In genomic region chr2:109172556-109173105, GRCh38 we compare ENCODE assay signal across 12 cellular contexts. TPM values are rescaled to one million over a fixed set of nuclear protein-coding genes. Genes with fewer than 3 reads are reported as not detected.
DNase-seq lines count a peak whose midpoint lies in the region; ATAC-seq and TF ChIP-seq lines count a peak whose summit lies in the region.
"Had no signal": no experiment of that assay in that cellular context is flagged by ENCODE, and none has a peak within 500 bp of the region (broad histone marks: within the 10 kb centered on the region; RNA-seq: fewer than 3 reads in every experiment).

No MANE protein-coding gene starts in this region.

- no peaks in the 10 kb centered on the region for H3K9me3 ChIP-seq in SJSA1 (replicated peaks)
- H3K9me3 ChIP-seq in fibroblast of lung (ENCODE audit: control insufficient read depth, insufficient read depth, low read depth, low read length), result no peaks in the 10 kb centered on the region
- no peaks in the 10 kb centered on the region for H3K9me3 ChIP-seq in prostate gland
- H3K9me3 ChIP-seq: MG63 had no signal

- no peak for ATAC-seq in HG03039 (IDR thresholded peaks at IDR 0.05; ENCODE audit: unreplicated experiment)
- ATAC-seq in HG03520 (IDR thresholded peaks at IDR 0.05; ENCODE audit: unreplicated experiment), result no peak
- ATAC-seq: T-helper 17 cell had no signal

- intact Hi-C loops in prostate gland (cut with DNase I), result loop anchor here (5.0 kb wide), 3 partner anchors 40 to 150 kb away; no protein-coding TSS in a partner anchor

- H3K36me3 ChIP-seq in ACC112 (ENCODE audit: insufficient read depth, low read length) (no peaks in the 10 kb centered on the region), SJSA1 (no peaks in the 10 kb centered on the region), fibroblast of lung (ENCODE audit: control insufficient read depth, insufficient read depth, low read length) (no peaks in the 10 kb centered on the region), prostate gland (no peaks in the 10 kb centered on the region)
- H3K36me3 ChIP-seq: MG63 had no signal

- DNase-seq in SJSA1 (ENCODE audit: low read depth in 1 of 2, low spot score in 2 of 2) (no peak), fibroblast of lung (ENCODE audit: low read depth in 2 of 2) (peak; percentile 36 to 47), prostate gland (ENCODE audit: low spot score) (no peak), activated gamma-delta T cell (lab: John Stamatoyannopoulos, UW) (no peak), glomerular visceral epithelial cell (ENCODE audit: extremely low spot score) (no peak)
- DNase-seq: NCI-H2171 treated with DMSO at 0.1 percent for 48 hours; stimulated activated CD4-positive, alpha-beta T cell treated with anti-CD3 and anti-CD28 coated beads, Interleukin-12 subunit alpha, Interleukin-12 subunit beta, amount 100 ng/mL, for 4 hours; T-helper 17 cell had no signal

- WGBS in prostate gland, result 74% methylated on average over 7 of the region's 7 CpGs

- peak overlapping the region; percentile 63 for H3K4me3 ChIP-seq in ACC112 (ENCODE audit: low read depth, low read length)
- H3K4me3 ChIP-seq in SJSA1, result no peak overlapping the region
- peak overlapping the region in 2 of 4 experiments; percentile 24 to 42 for H3K4me3 ChIP-seq in fibroblast of lung (replicated peaks in 1 of 4; ENCODE audit: control extremely low read depth in 1 of 4, insufficient read depth in 1 of 4, low read depth in 3 of 4, low read length in 4 of 4)
- H3K4me3 ChIP-seq in prostate gland, result no peak overlapping the region
- H3K4me3 ChIP-seq: MG63 had no signal

- peak overlapping the region; percentile 96 for H3K27ac ChIP-seq in ACC112 (ENCODE audit: low read depth, low read length)
- peak overlapping the region; percentile 88 for H3K27ac ChIP-seq in SJSA1
- H3K27ac ChIP-seq in fibroblast of lung (ENCODE audit: insufficient read depth, low read length), result peak overlapping the region; percentile 90
- H3K27ac ChIP-seq in prostate gland, result peak overlapping the region; percentile 59 to 67

- no peaks in the 10 kb centered on the region for H4K20me1 ChIP-seq in fibroblast of lung (ENCODE audit: control insufficient read depth, extremely low read depth, insufficient read depth, low read length)

- peaks cover 80% of the 10 kb centered on the region for H3K79me2 ChIP-seq in ACC112 (ENCODE audit: control insufficient read depth, insufficient read depth, low read length, unreplicated experiment)
- peaks cover 67% of the 10 kb centered on the region for H3K79me2 ChIP-seq in fibroblast of lung (ENCODE audit: control insufficient read depth, insufficient read depth, low read length)

- H2AFZ ChIP-seq in ACC112 (ENCODE audit: low read length, unreplicated experiment), result no peak overlapping the region
- H2AFZ ChIP-seq in fibroblast of lung (ENCODE audit: low read length), result no peak overlapping the region

- no peak for TF ChIP-seq CTCF in fibroblast of lung (conservative IDR thresholded peaks at IDR 0.05 in 1 of 2, IDR thresholded peaks at IDR 0.05 in 1 of 2; ENCODE audit: low read depth in 1 of 2, low read length in 2 of 2)
- no peak for TF ChIP-seq CTCF in prostate gland (IDR thresholded peaks at IDR 0.05)

- H3K27me3 ChIP-seq in ACC112 (ENCODE audit: insufficient read depth, low read length) (no peaks in the 10 kb centered on the region), SJSA1 (replicated peaks) (no peaks in the 10 kb centered on the region), fibroblast of lung (ENCODE audit: control insufficient read depth, insufficient read depth, low read length) (no peaks in the 10 kb centered on the region), prostate gland (replicated peaks; ENCODE audit: insufficient read depth) (no peaks in the 10 kb centered on the region)
- H3K27me3 ChIP-seq: MG63 had no signal

- no peak for TF ChIP-seq POLR2A in prostate gland (IDR thresholded peaks at IDR 0.05)

- H3K4me1 ChIP-seq in ACC112 (ENCODE audit: control insufficient read depth, insufficient read depth, low read length, unreplicated experiment), result peaks cover 60% of the 10 kb centered on the region
- peaks cover 50% of the 10 kb centered on the region for H3K4me1 ChIP-seq in SJSA1 (replicated peaks)
- H3K4me1 ChIP-seq in fibroblast of lung (ENCODE audit: control insufficient read depth, extremely low read depth, insufficient read depth, low read length), result peaks cover 30% of the 10 kb centered on the region
- no peaks in the 10 kb centered on the region for H3K4me1 ChIP-seq in prostate gland (replicated peaks)

- peak overlapping the region; percentile 55 for H3K9ac ChIP-seq in fibroblast of lung (ENCODE audit: insufficient read depth, low read length)

- H3K4me2 ChIP-seq in fibroblast of lung (ENCODE audit: extremely low read depth, insufficient read depth, low read length), result peak overlapping the region; percentile 64

RNA-seq across cellular contexts. Expression of gene SH3RF3, which starts 43.6 kb away (rescaled TPM):
- 3.6 and 6.1 TPM in 2 replicates for total RNA-seq in SJSA1 (2014; rRNA removed; shearing (Covaris generic))
- total RNA-seq in fibroblast of lung (6.7 and 10.1 TPM in 2 replicates), prostate gland (10 to 100 TPM in 1 of 2 donors, 1 to 10 TPM in 1; 1.4 to 17.0 TPM)
- 8.3 and 9.5 TPM in 2 replicates for polyA plus RNA-seq in fibroblast of lung
- polyA plus RNA-seq in fibroblast of lung (2012), result 13.3 and 14.8 TPM in 2 replicates
- polyA minus RNA-seq in fibroblast of lung (ENCODE audit: low replicate concordance), result 16.0 and 21.7 TPM in 2 replicates

Comparison
In these comparisons a context has a peak if more than half of its experiments do, and no peak if none do; other contexts are left out.
1. DNase-seq: peak in fibroblast of lung (2 of 2); none in SJSA1 (0 of 2), prostate gland (single experiment), activated gamma-delta T cell (single experiment) and glomerular visceral epithelial cell (single experiment).
2. Peak in every context shown above with its lines, with median percentiles within 50 percentile points of each other: H3K27ac ChIP-seq.